In genomic region chr3:53195066-53195450, GRCh38 we compare ENCODE assay signal across 15 cellular contexts. TPM values are rescaled to one million over a fixed set of nuclear protein-coding genes. Genes with fewer than 3 reads are reported as not detected.
DNase-seq lines count a peak whose midpoint lies in the region; ATAC-seq and TF ChIP-seq lines count a peak whose summit lies in the region.
"Had no signal": no experiment of that assay in that cellular context is flagged by ENCODE, and none has a peak within 500 bp of the region (broad histone marks: within the 10 kb centered on the region; RNA-seq: fewer than 3 reads in every experiment).

No MANE protein-coding gene starts in this region.

- no peaks in the 10 kb centered on the region for H3K9me3 ChIP-seq in ascending aorta
- no peaks in the 10 kb centered on the region for H3K9me3 ChIP-seq in parathyroid adenoma (ENCODE audit: control insufficient read depth, low read length)
- H3K9me3 ChIP-seq: BLaER1 treated with 17β-estradiol and CSF1 and Interleukin-3, amounts not matched to agents 10 nM and 100 nM had no signal

- H3K36me3 Mint-ChIP-seq in activated CD4-positive, alpha-beta T cell treated with anti-CD3 and anti-CD28 coated beads, Interleukin-2, amount 10 ng/mL, durations not matched to agents 7 days and 5 days (ENCODE audit: low read depth) = peaks cover 3% of the 10 kb centered on the region
- H3K36me3 Mint-ChIP-seq in activated CD4-positive, alpha-beta T cell treated with anti-CD3 and anti-CD28 coated beads, Interleukin-2, amount 10 ng/mL, durations not matched to agents 24 days and 14 days (ENCODE audit: low read depth) = peaks cover 10% of the 10 kb centered on the region
- H3K36me3 Mint-ChIP-seq in T-cell = peaks cover 15% of the 10 kb centered on the region

- CTCF ChIA-PET in activated CD4-positive, alpha-beta T cell treated with anti-CD3 and anti-CD28 coated beads, Interleukin-2, amount 10 ng/mL, durations not matched to agents 7 days and 5 days (lab: Charles Lee) = interaction anchor here (0.6 to 3.5 kb wide), 17 partner anchors 10 to 449 kb away, joined by 3 to 31 read pairs (median 6); no protein-coding TSS in a partner anchor
- CTCF ChIA-PET in T-cell (lab: Charles Lee) = interaction anchor here (0.6 to 4.2 kb wide), 6 partner anchors 34 to 179 kb away, joined by 3 to 40 read pairs (median 4); partner anchors contain the start of gene PRKCD (in 1 of the 2)

- H3K27me3 ChIP-seq in H7 (ENCODE audit: control insufficient read depth, insufficient read depth, low read length) (no peaks in the 10 kb centered on the region; the same call in 1 of the 2 replicates), ascending aorta (no peaks in the 10 kb centered on the region), parathyroid adenoma (ENCODE audit: control insufficient read depth, insufficient read depth, low read length) (no peaks in the 10 kb centered on the region)
- H3K27me3 ChIP-seq: BLaER1 treated with 17β-estradiol and CSF1 and Interleukin-3, amounts not matched to agents 10 nM and 100 nM had no signal

- H3K4me1 ChIP-seq in ascending aorta = peaks cover 3 to 35% of the 10 kb centered on the region in 2 donors
- H3K4me1 ChIP-seq in parathyroid adenoma = peaks cover 35% of the 10 kb centered on the region

- H3K36me3 ChIP-seq in H7 (replicated peaks; ENCODE audit: control insufficient read depth, insufficient read depth, low read length) (peaks cover 3% of the 10 kb centered on the region), ascending aorta (peaks cover 13 to 18% of the 10 kb centered on the region in 2 donors), parathyroid adenoma (ENCODE audit: control insufficient read depth, insufficient read depth, low read length) (no peaks in the 10 kb centered on the region)

- H3K4me2 ChIP-seq in parathyroid adenoma (ENCODE audit: low read length) = no peak overlapping the region

- H3K9me3 Mint-ChIP-seq in activated CD4-positive, alpha-beta T cell treated with anti-CD3 and anti-CD28 coated beads, Interleukin-2, amount 10 ng/mL, durations not matched to agents 7 days and 5 days = no peaks in the 10 kb centered on the region
- H3K9me3 Mint-ChIP-seq in activated CD4-positive, alpha-beta T cell treated with anti-CD3 and anti-CD28 coated beads, Interleukin-2, amount 10 ng/mL, durations not matched to agents 24 days and 14 days = no peaks in the 10 kb centered on the region
- H3K9me3 Mint-ChIP-seq in T-cell = no peaks in the 10 kb centered on the region

- no peaks in the 10 kb centered on the region for H3K27me3 Mint-ChIP-seq in activated CD4-positive, alpha-beta T cell treated with anti-CD3 and anti-CD28 coated beads, Interleukin-2, amount 10 ng/mL, durations not matched to agents 7 days and 5 days
- no peaks in the 10 kb centered on the region for H3K27me3 Mint-ChIP-seq in activated CD4-positive, alpha-beta T cell treated with anti-CD3 and anti-CD28 coated beads, Interleukin-2, amount 10 ng/mL, durations not matched to agents 24 days and 14 days
- no peaks in the 10 kb centered on the region for H3K27me3 Mint-ChIP-seq in T-cell

- peaks cover 12% of the 10 kb centered on the region for H3K4me1 Mint-ChIP-seq in activated CD4-positive, alpha-beta T cell treated with anti-CD3 and anti-CD28 coated beads, Interleukin-2, amount 10 ng/mL, durations not matched to agents 7 days and 5 days
- H3K4me1 Mint-ChIP-seq in activated CD4-positive, alpha-beta T cell treated with anti-CD3 and anti-CD28 coated beads, Interleukin-2, amount 10 ng/mL, durations not matched to agents 24 days and 14 days = peaks cover 6% of the 10 kb centered on the region
- peaks cover 4 to 8% (median 7%) of the 10 kb centered on the region in 3 donors for H3K4me1 Mint-ChIP-seq in T-cell

- intact Hi-C loops in activated CD4-positive, alpha-beta T cell treated with anti-CD3 and anti-CD28 coated beads, Interleukin-2, amount 10 ng/mL, durations not matched to agents 24 days and 14 days (cut with micrococcal nuclease) = no loop called here
- intact Hi-C loops in ascending aorta (cut with DNase I) = loop anchor here (2.0 kb wide), 1 partner anchor 34 kb away; the partner anchor contains the start of gene PRKCD

- peak overlapping the region; percentile 80 to 82 for H3K27ac ChIP-seq in ascending aorta
- peak overlapping the region; percentile 85 for H3K27ac ChIP-seq in parathyroid adenoma

- POLR2A ChIA-PET in activated CD4-positive, alpha-beta T cell treated with anti-CD3 and anti-CD28 coated beads, Interleukin-2, amount 10 ng/mL, durations not matched to agents 7 days and 5 days (lab: Charles Lee) = no interaction called here
- POLR2A ChIA-PET in T-cell (lab: Charles Lee) = interaction anchor here in 1 of 2 donors (0.8 kb wide), 1 partner anchor 36 kb away, joined by 3 read pairs; no protein-coding TSS in a partner anchor

- H3K79me2 ChIP-seq in parathyroid adenoma = no peaks in the 10 kb centered on the region

- H3K9ac ChIP-seq in parathyroid adenoma = no peak overlapping the region

- H3K4me3 Mint-ChIP-seq in activated CD4-positive, alpha-beta T cell treated with anti-CD3 and anti-CD28 coated beads, Interleukin-2, amount 10 ng/mL, durations not matched to agents 7 days and 5 days = no peak overlapping the region
- H3K4me3 Mint-ChIP-seq in activated CD4-positive, alpha-beta T cell treated with anti-CD3 and anti-CD28 coated beads, Interleukin-2, amount 10 ng/mL, durations not matched to agents 24 days and 14 days = no peak overlapping the region
- H3K4me3 Mint-ChIP-seq in T-cell = peak overlapping the region in 1 of 3 donors; percentile 1

- TF ChIP-seq CTCF in ascending aorta (IDR thresholded peaks at IDR 0.05) (no peak), parathyroid adenoma (IDR thresholded peaks at IDR 0.05) (no peak)

- H3K4me3 ChIP-seq in H7 (ENCODE audit: insufficient read depth, low read depth, low read length) = no peak overlapping the region
- no peak overlapping the region for H3K4me3 ChIP-seq in ascending aorta
- no peak overlapping the region for H3K4me3 ChIP-seq in parathyroid adenoma (ENCODE audit: low read depth, low read length)
- H3K4me3 ChIP-seq: BLaER1 treated with 17β-estradiol and CSF1 and Interleukin-3, amounts not matched to agents 10 nM and 100 nM had no signal

- DNase-seq in activated CD4-positive, alpha-beta T cell treated with anti-CD3 and anti-CD28 coated beads, Interleukin-2, amount 10 ng/mL, durations not matched to agents 7 days and 5 days = no peak
- no peak for DNase-seq in activated CD4-positive, alpha-beta T cell treated with anti-CD3 and anti-CD28 coated beads, Interleukin-2, amount 10 ng/mL, durations not matched to agents 24 days and 14 days
- DNase-seq in H7 = peak; percentile 24
- DNase-seq in ascending aorta (ENCODE audit: low spot score in 2 of 2) = no peak
- DNase-seq in T-cell = no peak
- DNase-seq in NCI-H748 (lab: John Stamatoyannopoulos, UW; ENCODE audit: unreplicated experiment) = no peak
- DNase-seq: GOT3, MM.1S, NCI-H1930, NCI-H2171, NCI-H446 treated with DMSO at 0.1 percent for 48 hours, NCI-H82 had no signal

- no peak overlapping the region for H2AFZ ChIP-seq in parathyroid adenoma

- peak overlapping the region; percentile 73 for H3K27ac Mint-ChIP-seq in activated CD4-positive, alpha-beta T cell treated with anti-CD3 and anti-CD28 coated beads, Interleukin-2, amount 10 ng/mL, durations not matched to agents 7 days and 5 days
- H3K27ac Mint-ChIP-seq in activated CD4-positive, alpha-beta T cell treated with anti-CD3 and anti-CD28 coated beads, Interleukin-2, amount 10 ng/mL, durations not matched to agents 24 days and 14 days = no peak overlapping the region
- H3K27ac Mint-ChIP-seq in T-cell = no peak overlapping the region

- ATAC-seq in T-cell (replicated peaks in 1 of 4) = no peak
- ATAC-seq in GM19397 (IDR thresholded peaks at IDR 0.05; ENCODE audit: unreplicated experiment) = no peak

RNA-seq across cellular contexts. Expression of gene PRKCD, which starts 34.0 kb away (rescaled TPM):
- 10 to 100 TPM; 19.9 to 23.5 TPM for total RNA-seq in activated CD4-positive, alpha-beta T cell treated with anti-CD3 and anti-CD28 coated beads, Interleukin-2, amount 10 ng/mL, durations not matched to agents 7 days and 5 days
- total RNA-seq in activated CD4-positive, alpha-beta T cell treated with anti-CD3 and anti-CD28 coated beads, Interleukin-2, amount 10 ng/mL, durations not matched to agents 24 days and 14 days = 28.1 and 28.8 TPM in 2 replicates
- 2.9 and 3.1 TPM in 2 replicates for total RNA-seq in H7 (2014; rRNA removed; shearing (Covaris generic))
- total RNA-seq in ascending aorta (36.3 TPM), T-cell (10 to 100 TPM; 15.3 to 23.3 (median 19.2) TPM)
